In genomic region chr1:200373811-200374231, GRCh38 we compare ENCODE assay signal across 12 cellular contexts. TPM values are rescaled to one million over a fixed set of nuclear protein-coding genes. Genes with fewer than 3 reads are reported as not detected.
A peak's percentile ranks its signal among the peaks of the same experiment; 100 is the strongest.
DNase-seq lines count a peak whose midpoint lies in the region; ATAC-seq, FAIRE-seq and TF ChIP-seq lines count a peak whose summit lies in the region.
"Had no signal": no experiment of that assay in that cellular context is flagged by ENCODE, and none has a peak within 500 bp of the region (broad histone marks: within the 10 kb centered on the region; RNA-seq: fewer than 3 reads in every experiment).

No MANE protein-coding gene starts in this region.

- peak; percentile 23; the same call in 2 of the 3 replicates for ATAC-seq in HepG2
- no peak for ATAC-seq in HG03442 (IDR thresholded peaks at IDR 0.05; ENCODE audit: unreplicated experiment)

- in situ Hi-C loops in HepG2 (cut with HindIII; ENCODE audit: extremely low pct_ligation_motif_present, low pct_unique_long_range_greater_than_20kb): no loop called here
- in situ Hi-C loops in G401 (cut with HindIII; ENCODE audit: low sequenced_read_pairs): no loop called here

- TF ChIP-seq RAD21 in HepG2 (CRISPR knock-in tag; IDR thresholded peaks at IDR 0.05): no peak

- POLR2A ChIA-PET in HepG2 (lab: Yijun Ruan, JAX): interaction anchor here (0.8 to 2.5 kb wide), 7 partner anchors 10 to 111 kb away, joined by 3 to 15 read pairs (median 6); partner anchors contain the start of gene ZNF281

- no peaks in the 10 kb centered on the region for H3K27me3 ChIP-seq in HepG2 (ENCODE audit: control insufficient read depth in 1 of 2, insufficient read depth in 2 of 2, low read length in 2 of 2)

- peak overlapping the region; percentile 70 for H3K4me2 ChIP-seq in HepG2 (ENCODE audit: low read depth, low read length)

- DNase-seq in DMS53 (lab: John Stamatoyannopoulos, UW): peak; percentile 39
- DNase-seq in DMS53 treated with DMSO at 0.1 percent for 48 hours (lab: John Stamatoyannopoulos, UW; ENCODE audit: unreplicated experiment): no peak
- peak; percentile 84 for DNase-seq in HepG2 (ENCODE audit: low spot score)
- no peak for DNase-seq in G401 (ENCODE audit: low spot score)
- DNase-seq in central memory CD4-positive, alpha-beta T cell: no peak
- no peak for DNase-seq in activated naive CD4-positive, alpha-beta T cell treated with Interleukin-2 at 50 U/mL for 16 hours
- DNase-seq: activated CD8-positive, alpha-beta memory T cell treated with anti-CD3 and anti-CD28 coated beads, Interleukin-2, amount 50 U/mL, for 48 hours; NCI-H1417 treated with DMSO at 0.1 percent for 48 hours; NCI-H82 had no signal

- FAIRE-seq in HepG2 (lab: Jason Lieb, UNC): peak; percentile 67

- no peaks in the 10 kb centered on the region for H4K20me1 ChIP-seq in HepG2 (ENCODE audit: insufficient read depth, low read length)

- no peak for TF ChIP-seq CTCF in HepG2 (CRISPR knock-in tag; IDR thresholded peaks at IDR 0.05)

- no TSS peak for BruUV-seq in HepG2 (replicated peaks; lab: Mats Ljungman, UMichigan)

- H3K27ac ChIP-seq in cingulate gyrus (ENCODE audit: low read depth, low read length) (peak overlapping the region; percentile 97), HepG2 (ENCODE audit: extremely low read length, insufficient read depth, low read length) (peak overlapping the region; percentile 77)
- H3K27ac ChIP-seq: 22Rv1 had no signal

- H3K9ac ChIP-seq in HepG2 (ENCODE audit: insufficient read depth, low read depth, low read length): peak overlapping the region; percentile 47; the same call in 1 of the 2 replicates

- WGBS in HepG2 (ENCODE audit: low lambda C conversion rate): under 1% methylated on average over 5 of the region's 5 CpGs

- CTCF ChIA-PET in HepG2 (lab: Yijun Ruan, JAX; ENCODE audit: low intra/inter-chr PET ratio, low total read pairs): no interaction called here

- intact Hi-C loops in HepG2 (cut with micrococcal nuclease; ENCODE audit: unreplicated experiment): loop anchor here (2.0 to 10.0 kb wide), 3 partner anchors 37 to 59 kb away; partner anchors contain the start of gene ZNF281

- H3K79me2 ChIP-seq in HepG2 (ENCODE audit: insufficient read depth, low read length): no peaks in the 10 kb centered on the region

- no peaks in the 10 kb centered on the region; a peak in 1 of 5 replicates for H3K36me3 ChIP-seq in HepG2 (replicated peaks in 1 of 2; ENCODE audit: control insufficient read depth in 1 of 2, insufficient read depth in 2 of 2, low read length in 2 of 2)

- no peak overlapping the region for H2AFZ ChIP-seq in HepG2 (ENCODE audit: low read length)

- TF ChIP-seq POLR2A in HepG2 (IDR thresholded peaks at IDR 0.05; ENCODE audit: insufficient read depth in 1 of 2, low read depth in 2 of 2, low read length in 2 of 2): no peak

- TF ChIP-seq EP300 in HepG2 (IDR thresholded peaks at IDR 0.05; ENCODE audit: low read depth in 2 of 2, low read length in 2 of 2): peak in 1 of 2 experiments; percentile 59; a peak in 1 of 4 replicates
- peak; percentile 21; the same call in 1 of the 2 replicates for TF ChIP-seq EP300 in HepG2 (CRISPR knock-in tag; IDR thresholded peaks at IDR 0.05; ENCODE audit: borderline replicate concordance)

- no peaks in the 10 kb centered on the region for H3K9me3 ChIP-seq in HepG2 (ENCODE audit: low read length)

- peak overlapping the region; percentile 14 to 47 (median 39); a peak in 4 of 6 replicates for H3K4me3 ChIP-seq in HepG2 (replicated peaks in 1 of 3; ENCODE audit: insufficient read depth in 1 of 3, low read depth in 2 of 3, low read length in 3 of 3)

- H3K4me1 ChIP-seq in HepG2 (ENCODE audit: insufficient read depth, low read length): peaks cover 95% of the 10 kb centered on the region

TF ChIP-seq in HepG2, 621 proteins besides CTCF, POLR2A, EP300 and RAD21 (continues in another document):
- TF ChIP-seq POLR2AphosphoS2 (IDR thresholded peaks at IDR 0.05; ENCODE audit: low read depth, low read length) (no peak), ZNF33A (CRISPR knock-in tag; IDR thresholded peaks at IDR 0.05; ENCODE audit: borderline replicate concordance) (no peak), KDM3A (CRISPR knock-in tag; IDR thresholded peaks at IDR 0.05; ENCODE audit: low read depth) (0 out of 2 replicates have a peak, but pooled peaks have one; percentile 30), ISL2 (CRISPR knock-in tag; IDR thresholded peaks at IDR 0.05) (peak; percentile 47; the same call in 1 of the 2 replicates), CEBPG (CRISPR knock-in tag; IDR thresholded peaks at IDR 0.05) (peak; percentile 23; the same call in 1 of the 2 replicates), NCOR1 (IDR thresholded peaks at IDR 0.05; ENCODE audit: borderline replicate concordance, low read length) (peak; percentile 60; the same call in 1 of the 2 replicates), GFI1 (CRISPR knock-in tag; IDR thresholded peaks at IDR 0.05; ENCODE audit: borderline replicate concordance) (peak; percentile 94), KLF9 (CRISPR knock-in tag; IDR thresholded peaks at IDR 0.05; ENCODE audit: low read depth) (0 out of 2 replicates have a peak, but pooled peaks have one; percentile 22), FOXK1 (CRISPR knock-in tag; IDR thresholded peaks at IDR 0.05; ENCODE audit: borderline replicate concordance, low read depth) (0 out of 2 replicates have a peak, but pooled peaks have one; percentile 20), ZSCAN20 (CRISPR knock-in tag; IDR thresholded peaks at IDR 0.05; ENCODE audit: borderline replicate concordance) (no peak), ZSCAN5A (CRISPR knock-in tag; IDR thresholded peaks at IDR 0.05; ENCODE audit: borderline replicate concordance) (0 out of 2 replicates have a peak, but pooled peaks have one; percentile 12), ZNF18 (CRISPR knock-in tag; IDR thresholded peaks at IDR 0.05; ENCODE audit: insufficient replicate concordance) (no peak), MTERF4 (CRISPR knock-in tag; IDR thresholded peaks at IDR 0.05) (no peak), CBFB (CRISPR knock-in tag; IDR thresholded peaks at IDR 0.05) (no peak), JUNB (CRISPR knock-in tag; IDR thresholded peaks at IDR 0.05; ENCODE audit: borderline replicate concordance) (0 out of 2 replicates have a peak, but pooled peaks have one; percentile 39)

RNA-seq across cellular contexts. Expression of gene ZNF281, which starts 36.0 kb away (rescaled TPM):
- total RNA-seq in HepG2 (2016; rRNA removed; fragmentation: Illumina TruSeq; extraction: Trizol): 20.6 and 33.1 TPM in 2 replicates
- total RNA-seq in HepG2 (2016; cell fraction: cytosol; rRNA removed; fragmentation: Illumina TruSeq; extraction: Trizol; ENCODE audit: low read depth): 0.91 and 0.97 TPM in 2 replicates
- total RNA-seq in HepG2 (2016; cell fraction: insoluble cytoplasmic fraction; rRNA removed; fragmentation: Illumina TruSeq; extraction: Trizol): 21.0 and 32.1 TPM in 2 replicates
- total RNA-seq in HepG2 (2016; cell fraction: membrane; rRNA removed; fragmentation: Illumina TruSeq; extraction: Trizol): 5.9 and 6.6 TPM in 2 replicates
- total RNA-seq in HepG2 (2016; cell fraction: nucleus; rRNA removed; fragmentation: Illumina TruSeq; extraction: Trizol): 23.8 TPM in 2 replicates
- 7.5 and 7.7 TPM in 2 replicates for polyA plus RNA-seq in HepG2 (2011; rRNA removed)
- polyA plus RNA-seq in HepG2 (2011; cell fraction: cytosol; rRNA removed): 2.5 and 4.8 TPM in 2 replicates
- 6.1 and 7.7 TPM in 2 replicates for polyA plus RNA-seq in HepG2 (2011; cell fraction: nucleus; rRNA removed)
- polyA plus RNA-seq in HepG2 (2012): 11.4 and 12.2 TPM in 2 replicates
- 0.29 and 0.38 TPM in 2 replicates for polyA plus RNA-seq in HepG2 (2016; cell fraction: cytosol; fragmentation: Illumina TruSeq; extraction: Trizol; ENCODE audit: low read depth)
- 22.0 and 22.6 TPM in 2 replicates for polyA plus RNA-seq in HepG2 (2016; cell fraction: insoluble cytoplasmic fraction; fragmentation: Illumina TruSeq; extraction: Trizol; ENCODE audit: low read depth)
- 1.8 and 2.1 TPM in 2 replicates for polyA plus RNA-seq in HepG2 (2016; cell fraction: membrane; fragmentation: Illumina TruSeq; extraction: Trizol; ENCODE audit: low read depth)
- polyA plus RNA-seq in HepG2 (2016; cell fraction: nucleus; fragmentation: Illumina TruSeq; extraction: Trizol; ENCODE audit: insufficient read depth, low read depth): 18.7 and 19.3 TPM in 2 replicates
- polyA minus RNA-seq in HepG2 (2011; rRNA and poly(A)+ RNA removed; ENCODE audit: low replicate concordance): 15.7 and 16.3 TPM in 2 replicates
- 13.0 and 15.1 TPM in 2 replicates for polyA minus RNA-seq in HepG2 (2011; cell fraction: cytosol; rRNA and poly(A)+ RNA removed)
- 35.4 and 37.0 TPM in 2 replicates for polyA minus RNA-seq in HepG2 (2011; cell fraction: nucleus; rRNA and poly(A)+ RNA removed)
- total RNA-seq in G401 (2014; rRNA removed; shearing (Covaris generic)): 15.0 and 20.5 TPM in 2 replicates

Comparison
In these comparisons a context has a peak if more than half of its experiments do, and no peak if none do; other contexts are left out.
1. DNase-seq: peak in DMS53 (single experiment) and HepG2 (single experiment); none in DMS53 treated with DMSO at 0.1 percent for 48 hours (single experiment), G401 (single experiment), central memory CD4-positive, alpha-beta T cell (single experiment) and activated naive CD4-positive, alpha-beta T cell treated with Interleukin-2 at 50 U/mL for 16 hours (single experiment).